In the genomic region with DNA sequence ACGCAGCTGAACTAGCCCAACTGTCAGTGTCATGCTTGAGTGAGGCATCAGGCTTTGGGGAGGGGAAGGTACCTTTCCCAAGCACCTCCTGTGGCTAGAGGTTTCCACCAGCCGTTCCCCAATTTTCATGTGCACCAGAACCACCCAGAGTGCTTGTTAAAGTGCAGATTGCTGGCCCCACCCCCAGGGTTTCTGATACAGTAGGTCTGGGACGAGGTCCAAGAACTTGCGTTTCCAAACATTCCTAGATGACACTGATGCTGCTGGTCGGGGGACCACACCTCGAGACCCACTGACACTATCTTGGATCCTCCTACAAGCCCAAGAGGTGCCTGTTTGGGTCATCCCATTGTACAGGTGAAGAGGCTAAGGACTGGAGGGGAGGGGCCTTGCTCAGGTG, we compare ENCODE assay signal across 1 cellular context.
TF ChIP-seq lines count a peak whose summit lies in the region.

No MANE protein-coding gene starts in this region.

TF ChIP-seq in HEK293, 187 proteins besides CTCF, POLR2A, EP300 and RAD21:
- TF ChIP-seq BCL6B (tag by site-specific recombination; IDR thresholded peaks at IDR 0.05) (peak; percentile 97), GLIS1 (tag by site-specific recombination; IDR thresholded peaks at IDR 0.05) (peak; percentile 68), ZNF692 (tag by site-specific recombination; IDR thresholded peaks at IDR 0.05) (0 out of 2 replicates have a peak, but pooled peaks have one; percentile 21), ZBTB26 (tag by site-specific recombination; optimal IDR thresholded peaks at IDR 0.05) (no peak)
TF ChIP-seq in HEK293: peak in this region for 3.
